1 cellular context compared by ENCODE assay signal in genomic region chr2:30362468-30363081, GRCh38.
TF ChIP-seq lines count a peak whose summit lies in the region.

No MANE protein-coding gene starts in this region.

TF ChIP-seq in IMR-90, 13 proteins besides CTCF, POLR2A, EP300 and RAD21:
- TF ChIP-seq BHLHE40 (IDR thresholded peaks at IDR 0.05; ENCODE audit: low read depth, low read length) = 0 out of 2 replicates have a peak, but pooled peaks have one; percentile 23
- no peak for TF ChIP-seq CEBPB (IDR thresholded peaks at IDR 0.05; ENCODE audit: low read depth, low read length)
- no peak for TF ChIP-seq MAZ (IDR thresholded peaks at IDR 0.05; ENCODE audit: borderline replicate concordance, low read depth, low read length)
TF ChIP-seq in IMR-90: peak in this region for 1.
